8 cellular contexts compared by ENCODE assay signal in the genomic region with DNA sequence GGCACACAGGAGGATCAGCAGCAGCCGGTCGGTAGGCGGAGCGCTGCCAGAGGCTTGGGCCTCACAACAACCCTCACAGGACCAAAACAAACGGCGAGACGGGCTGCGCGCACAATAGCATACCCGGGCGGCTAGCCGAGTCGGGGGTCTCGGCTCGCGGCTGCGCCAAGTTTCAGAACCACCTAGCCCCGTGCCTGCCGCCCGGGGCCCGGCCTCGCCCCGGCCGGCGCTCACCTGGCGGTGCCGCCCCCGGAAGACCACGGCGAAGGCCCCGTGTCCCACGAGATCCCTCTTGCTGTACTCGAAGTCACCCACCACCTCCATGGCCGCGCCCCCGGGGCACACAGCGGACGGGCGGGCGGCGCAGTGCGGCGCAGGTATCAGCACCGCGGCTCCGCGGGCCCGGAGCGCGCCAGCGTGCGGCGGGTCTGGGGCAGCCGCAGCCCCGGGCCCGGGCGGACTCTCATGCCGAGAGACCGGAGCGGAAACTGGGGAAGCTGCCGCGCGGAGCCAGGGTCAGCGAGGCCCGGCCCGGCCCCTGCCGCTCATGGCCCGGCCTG. TPM values are rescaled to one million over a fixed set of nuclear protein-coding genes. Genes with fewer than 3 reads are reported as not detected.
DNase-seq lines count a peak whose midpoint lies in the region; ATAC-seq lines count a peak whose summit lies in the region.

No MANE protein-coding gene starts in this region.

- H3K4me1 Mint-ChIP-seq in activated CD8-positive, alpha-beta memory T cell treated with anti-CD3 and anti-CD28 coated beads, Interleukin-2, amount 10 ng/mL, durations not matched to agents 7 days and 5 days = peaks cover 9% of the 10 kb centered on the region

- H3K36me3 Mint-ChIP-seq in activated CD8-positive, alpha-beta memory T cell treated with anti-CD3 and anti-CD28 coated beads, Interleukin-2, amount 10 ng/mL, durations not matched to agents 7 days and 5 days = no peaks in the 10 kb centered on the region

- H3K56ac ChIP-seq in mesendoderm (ENCODE audit: low read length) = peak overlapping the region; percentile 88

- H3K36me3 ChIP-seq in mesendoderm (ENCODE audit: control insufficient read depth, insufficient read depth, low read length) = no peaks in the 10 kb centered on the region

- H2AK5ac ChIP-seq in mesendoderm (ENCODE audit: low read length) = no peak overlapping the region

- H3K4me1 ChIP-seq in mesendoderm (ENCODE audit: control insufficient read depth, low read depth, low read length) = no peaks in the 10 kb centered on the region

- DNase-seq in ELF-1 (ENCODE audit: low read depth, low spot score) (peak; percentile 88), NCI-H526 (lab: John Stamatoyannopoulos, UW) (peak; percentile 9 to 62), epidermal melanocyte (ENCODE audit: insufficient read length, low spot score) (peak; percentile 65), mesendoderm (peak; percentile 85)
- DNase-seq in activated CD8-positive, alpha-beta memory T cell treated with anti-CD3 and anti-CD28 coated beads, Interleukin-2, amount 10 ng/mL, durations not matched to agents 7 days and 5 days = peak; percentile 70
- peak; percentile 25 for DNase-seq in stimulated activated CD8-positive, alpha-beta memory T cell treated with anti-CD3 and anti-CD28 coated beads, Interleukin-12 subunit alpha, Interleukin-12 subunit beta, amount 100 ng/mL, for 4 hours (ENCODE audit: low read depth)

- H3K18ac ChIP-seq in mesendoderm (ENCODE audit: low read length) = peak overlapping the region; percentile 44

- no peak overlapping the region for H2BK15ac ChIP-seq in mesendoderm (replicated peaks; ENCODE audit: low read depth)

- H3K9ac ChIP-seq in mesendoderm (ENCODE audit: low read length) = peak overlapping the region; percentile 82

- ATAC-seq in HG02610 (IDR thresholded peaks at IDR 0.05; ENCODE audit: unreplicated experiment) (peak; percentile 41), GM19467 (IDR thresholded peaks at IDR 0.05; ENCODE audit: unreplicated experiment) (no peak)
- ATAC-seq in activated CD8-positive, alpha-beta memory T cell treated with anti-CD3 and anti-CD28 coated beads, Interleukin-2, amount 10 ng/mL, durations not matched to agents 7 days and 5 days = peak; percentile 78

- H3K27ac ChIP-seq in mesendoderm (ENCODE audit: low read depth, low read length) = peak overlapping the region; percentile 5

- no peak overlapping the region for H3K23ac ChIP-seq in mesendoderm (ENCODE audit: low read length)

- no peak overlapping the region for H2BK120ac ChIP-seq in mesendoderm (ENCODE audit: low read depth, low read length)

- peak overlapping the region; percentile 77 for H3K4me3 Mint-ChIP-seq in activated CD8-positive, alpha-beta memory T cell treated with anti-CD3 and anti-CD28 coated beads, Interleukin-2, amount 10 ng/mL, durations not matched to agents 7 days and 5 days

- no peaks in the 10 kb centered on the region for H3K27me3 ChIP-seq in mesendoderm (ENCODE audit: insufficient read depth, low read length, poor library complexity)

- H3K4me3 ChIP-seq in mesendoderm (ENCODE audit: low read length) = peak overlapping the region; percentile 58

- H2BK5ac ChIP-seq in mesendoderm (ENCODE audit: low read length) = no peak overlapping the region

- no CpG with 5 or more reads among the region's 68 CpGs for WGBS in mesendoderm (ENCODE audit: extremely low coverage, insufficient coverage, low lambda C conversion rate)

- CTCF ChIA-PET in activated CD8-positive, alpha-beta memory T cell treated with anti-CD3 and anti-CD28 coated beads, Interleukin-2, amount 10 ng/mL, durations not matched to agents 7 days and 5 days (lab: Charles Lee) = no interaction called here

- no peak overlapping the region for H4K5ac ChIP-seq in mesendoderm (ENCODE audit: low read length)

- peak overlapping the region; percentile 5 for H4K8ac ChIP-seq in mesendoderm (ENCODE audit: low read depth, low read length)

- no peaks in the 10 kb centered on the region for H3K9me3 Mint-ChIP-seq in activated CD8-positive, alpha-beta memory T cell treated with anti-CD3 and anti-CD28 coated beads, Interleukin-2, amount 10 ng/mL, durations not matched to agents 7 days and 5 days (ENCODE audit: low read depth)

- no peaks in the 10 kb centered on the region for H3K79me1 ChIP-seq in mesendoderm (ENCODE audit: low read length)

- H3K4me2 ChIP-seq in mesendoderm (ENCODE audit: low read length) = peak overlapping the region; percentile 89

- no peaks in the 10 kb centered on the region for H3K79me2 ChIP-seq in mesendoderm (ENCODE audit: control insufficient read depth, insufficient read depth, low read length)

- H3K27ac Mint-ChIP-seq in activated CD8-positive, alpha-beta memory T cell treated with anti-CD3 and anti-CD28 coated beads, Interleukin-2, amount 10 ng/mL, durations not matched to agents 7 days and 5 days = peak overlapping the region; percentile 67

- H3K4ac ChIP-seq in mesendoderm (ENCODE audit: low read depth, low read length) = peak overlapping the region; percentile 92

- peaks cover 5% of the 10 kb centered on the region for H3K27me3 Mint-ChIP-seq in activated CD8-positive, alpha-beta memory T cell treated with anti-CD3 and anti-CD28 coated beads, Interleukin-2, amount 10 ng/mL, durations not matched to agents 7 days and 5 days

RNA-seq across cellular contexts. Expression of a gene that starts 0.6 kb away (rescaled TPM):
- 10 to 100 TPM in 1 of 2 experiments, 1 to 10 TPM in 1; 5.3 to 11.2 TPM for total RNA-seq in activated CD8-positive, alpha-beta memory T cell treated with anti-CD3 and anti-CD28 coated beads, Interleukin-2, amount 10 ng/mL, durations not matched to agents 7 days and 5 days
- 4.3 TPM for polyA plus RNA-seq in mesendoderm (2013, experiment 1 of 2)
- 4.2 TPM for polyA plus RNA-seq in mesendoderm (2013, experiment 2 of 2)

Comparison
In these comparisons a context has a peak if more than half of its experiments do, and no peak if none do; other contexts are left out.
1. DNase-seq: peak in every context shown above with its lines; median percentile 88 in ELF-1; 85 in mesendoderm; 70 in activated CD8-positive, alpha-beta memory T cell treated with anti-CD3 and anti-CD28 coated beads, Interleukin-2, amount 10 ng/mL, durations not matched to agents 7 days and 5 days; 65 in epidermal melanocyte; 36 in NCI-H526; 25 in stimulated activated CD8-positive, alpha-beta memory T cell treated with anti-CD3 and anti-CD28 coated beads, Interleukin-12 subunit alpha, Interleukin-12 subunit beta, amount 100 ng/mL, for 4 hours.